10 cellular contexts compared by ENCODE assay signal in the genomic region with DNA sequence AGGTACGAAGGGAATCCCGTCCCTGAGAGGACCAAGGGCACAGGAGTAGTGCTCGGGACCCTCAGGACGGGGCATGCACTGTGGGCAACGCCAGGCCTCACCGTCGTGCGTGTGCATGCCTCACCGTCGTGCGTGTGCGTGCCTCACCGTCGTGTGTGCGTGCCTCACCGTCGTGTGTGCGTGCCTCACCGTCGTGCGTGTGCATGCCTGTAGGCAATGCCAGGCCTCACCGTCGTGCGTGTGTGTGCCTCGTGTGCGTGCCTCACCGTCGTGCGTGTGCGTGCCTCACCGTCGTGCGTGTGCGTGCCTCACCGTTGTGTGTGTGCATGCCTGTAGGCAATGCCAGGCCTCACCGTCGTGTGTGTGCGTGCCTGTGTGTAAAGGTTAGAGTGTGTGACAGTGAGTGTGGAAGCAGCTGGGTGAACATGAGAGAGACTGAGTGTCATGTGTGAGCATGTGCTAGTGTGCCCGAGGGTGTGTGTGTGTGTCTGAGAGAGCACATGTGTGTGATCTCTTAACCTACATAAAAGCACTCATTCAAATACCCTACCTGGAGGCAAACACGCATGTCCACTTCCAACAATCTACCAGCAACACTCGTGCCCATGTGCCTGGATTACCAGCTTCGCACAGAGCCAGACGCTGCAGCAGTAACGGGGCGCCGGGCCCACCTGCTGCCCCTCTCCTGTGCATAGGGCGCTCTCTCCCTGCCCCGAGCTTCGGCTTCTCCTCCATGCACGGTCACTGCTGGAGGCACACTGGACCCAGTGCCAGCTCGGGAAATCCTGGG. TPM values are rescaled to one million over a fixed set of nuclear protein-coding genes. Genes with fewer than 3 reads are reported as not detected.
DNase-seq lines count a peak whose midpoint lies in the region; ATAC-seq and TF ChIP-seq lines count a peak whose summit lies in the region.
"Had no signal": no experiment of that assay in that cellular context is flagged by ENCODE, and none has a peak within 500 bp of the region (broad histone marks: within the 10 kb centered on the region; RNA-seq: fewer than 3 reads in every experiment).

No MANE protein-coding gene starts in this region.

- no peak for ATAC-seq in activated T-cell treated with anti-CD3 and anti-CD28 coated beads, Interleukin-2, amount 50 U/mL, for 4 hours
- ATAC-seq in HG03432 (IDR thresholded peaks at IDR 0.05; ENCODE audit: unreplicated experiment), result no peak
- no peak for ATAC-seq in HG02798 (IDR thresholded peaks at IDR 0.05; ENCODE audit: poor library complexity, unreplicated experiment)

- H3K27me3 ChIP-seq in endodermal cell (ENCODE audit: control insufficient read depth, insufficient read depth, low read length, poor library complexity, severe bottlenecking) (no peaks in the 10 kb centered on the region), neutrophil (no peaks in the 10 kb centered on the region)

- H3K4me1 Mint-ChIP-seq in activated T-cell treated with anti-CD3 and anti-CD28 coated beads, Interleukin-2, amount 50 U/mL, for 4 hours (ENCODE audit: low read depth), result peaks cover 17% of the 10 kb centered on the region
- peaks cover 50% of the 10 kb centered on the region for H3K4me1 Mint-ChIP-seq in endodermal cell

- no peak overlapping the region for H3K4me3 Mint-ChIP-seq in activated T-cell treated with anti-CD3 and anti-CD28 coated beads, Interleukin-2, amount 50 U/mL, for 4 hours
- no peak overlapping the region for H3K4me3 Mint-ChIP-seq in endodermal cell
- H3K4me3 Mint-ChIP-seq: dendritic cell treated with granulocyte-macrophage colony-stimulating factor and Interleukin-4, amounts not matched to agents 40 ng/mL and 50 ng/mL, for 4 days had no signal

- H3K36me3 ChIP-seq in endodermal cell (ENCODE audit: control insufficient read depth, insufficient read depth, low read length), result peaks cover 12% of the 10 kb centered on the region
- peaks cover 46% of the 10 kb centered on the region for H3K36me3 ChIP-seq in neutrophil

- no peaks in the 10 kb centered on the region for H3K9me3 Mint-ChIP-seq in activated T-cell treated with anti-CD3 and anti-CD28 coated beads, Interleukin-2, amount 50 U/mL, for 4 hours
- H3K9me3 Mint-ChIP-seq in endodermal cell, result no peaks in the 10 kb centered on the region
- H3K9me3 Mint-ChIP-seq: dendritic cell treated with granulocyte-macrophage colony-stimulating factor and Interleukin-4, amounts not matched to agents 40 ng/mL and 50 ng/mL, for 4 days had no signal

- H3K27ac ChIP-seq in endodermal cell (ENCODE audit: low read depth, low read length) (no peak overlapping the region), neutrophil (peak overlapping the region; percentile 91)

- H3K36me3 Mint-ChIP-seq in activated T-cell treated with anti-CD3 and anti-CD28 coated beads, Interleukin-2, amount 50 U/mL, for 4 hours (ENCODE audit: insufficient read depth), result peaks cover 6% of the 10 kb centered on the region
- peaks cover 43% of the 10 kb centered on the region for H3K36me3 Mint-ChIP-seq in endodermal cell (ENCODE audit: low read depth)

- TF ChIP-seq CTCF in endodermal cell (conservative IDR thresholded peaks at IDR 0.05) (no peak), neutrophil (IDR thresholded peaks at IDR 0.05) (no peak)

- peak; percentile 3 to 7 for DNase-seq in activated T-cell treated with anti-CD3 and anti-CD28 coated beads, Interleukin-2, amount 50 U/mL, for 48 hours
- no peak for DNase-seq in activated T-cell treated with anti-CD3 and anti-CD28 coated beads, Interleukin-2, amount 50 U/mL, for 4 hours
- DNase-seq in endodermal cell (peak; percentile 34), ureter (ENCODE audit: low spot score) (peak; percentile 33), AG20443 (ENCODE audit: low spot score) (no peak)
- DNase-seq: MM.1S had no signal

- 94 to 97% methylated on average over 30 to 51 of the region's 51 CpGs for WGBS in endodermal cell (ENCODE audit: insufficient coverage in 1 of 2, insufficient read length in 1 of 2), 2 experiments

- no peak overlapping the region for H3K9ac ChIP-seq in endodermal cell (ENCODE audit: extremely low read depth, low read length, poor library complexity, severe bottlenecking)

- H3K4me3 ChIP-seq in endodermal cell (ENCODE audit: low read length) (no peak overlapping the region), neutrophil (ENCODE audit: low read depth in 1 of 2, low read length in 1 of 2) (no peak overlapping the region)

- H3K4me1 ChIP-seq in endodermal cell (ENCODE audit: control insufficient read depth, insufficient read depth, low read length) (peaks cover 20% of the 10 kb centered on the region), neutrophil (ENCODE audit: control insufficient read depth in 1 of 2, insufficient read depth in 1 of 2, low read depth in 1 of 2, low read length in 1 of 2) (peaks cover 64 to 76% of the 10 kb centered on the region in 2 experiments)

- H3K27ac Mint-ChIP-seq in endodermal cell, result no peak overlapping the region
- H3K27ac Mint-ChIP-seq: dendritic cell treated with granulocyte-macrophage colony-stimulating factor and Interleukin-4, amounts not matched to agents 40 ng/mL and 50 ng/mL, for 4 days had no signal

- no peaks in the 10 kb centered on the region for H3K27me3 Mint-ChIP-seq in activated T-cell treated with anti-CD3 and anti-CD28 coated beads, Interleukin-2, amount 50 U/mL, for 4 hours (ENCODE audit: low read depth)
- H3K27me3 Mint-ChIP-seq in endodermal cell (ENCODE audit: insufficient read depth), result no peaks in the 10 kb centered on the region
- H3K27me3 Mint-ChIP-seq: dendritic cell treated with granulocyte-macrophage colony-stimulating factor and Interleukin-4, amounts not matched to agents 40 ng/mL and 50 ng/mL, for 4 days had no signal

- H3K9me3 ChIP-seq in endodermal cell (ENCODE audit: control insufficient read depth, low read length), result no peaks in the 10 kb centered on the region
- H3K9me3 ChIP-seq in neutrophil, result no peaks in the 10 kb centered on the region

RNA-seq across cellular contexts. Expression of a gene that starts 36.3 kb away (rescaled TPM):
- total RNA-seq in activated T-cell treated with anti-CD3 and anti-CD28 coated beads, Interleukin-2, amount 50 U/mL, for 4 hours, result 1 to 10 TPM; 3.0 to 4.3 (median 4.0) TPM
- total RNA-seq in endodermal cell (10 to 100 TPM; 60.2 to 77.9 TPM), ureter (75.6 TPM)
- 61.3 TPM for polyA plus RNA-seq in endodermal cell (2013, experiment 1 of 2)
- 59.9 TPM for polyA plus RNA-seq in endodermal cell (2013, experiment 2 of 2)

Comparison
In these comparisons a context has a peak if more than half of its experiments do, and no peak if none do; other contexts are left out.
1. DNase-seq: peak in activated T-cell treated with anti-CD3 and anti-CD28 coated beads, Interleukin-2, amount 50 U/mL, for 48 hours (2 of 2), endodermal cell (single experiment) and ureter (single experiment); none in activated T-cell treated with anti-CD3 and anti-CD28 coated beads, Interleukin-2, amount 50 U/mL, for 4 hours (single experiment) and AG20443 (single experiment).
2. RNA of a gene that starts 36.3 kb away (total RNA-seq): 60.2 to 77.9 TPM in endodermal cell and 75.6 TPM in ureter (single experiment); 3.0 to 4.3 TPM in activated T-cell treated with anti-CD3 and anti-CD28 coated beads, Interleukin-2, amount 50 U/mL, for 4 hours; every median in the first group is over 10 times any median in the second.